1 cellular context compared by ENCODE assay signal in the genomic region with DNA sequence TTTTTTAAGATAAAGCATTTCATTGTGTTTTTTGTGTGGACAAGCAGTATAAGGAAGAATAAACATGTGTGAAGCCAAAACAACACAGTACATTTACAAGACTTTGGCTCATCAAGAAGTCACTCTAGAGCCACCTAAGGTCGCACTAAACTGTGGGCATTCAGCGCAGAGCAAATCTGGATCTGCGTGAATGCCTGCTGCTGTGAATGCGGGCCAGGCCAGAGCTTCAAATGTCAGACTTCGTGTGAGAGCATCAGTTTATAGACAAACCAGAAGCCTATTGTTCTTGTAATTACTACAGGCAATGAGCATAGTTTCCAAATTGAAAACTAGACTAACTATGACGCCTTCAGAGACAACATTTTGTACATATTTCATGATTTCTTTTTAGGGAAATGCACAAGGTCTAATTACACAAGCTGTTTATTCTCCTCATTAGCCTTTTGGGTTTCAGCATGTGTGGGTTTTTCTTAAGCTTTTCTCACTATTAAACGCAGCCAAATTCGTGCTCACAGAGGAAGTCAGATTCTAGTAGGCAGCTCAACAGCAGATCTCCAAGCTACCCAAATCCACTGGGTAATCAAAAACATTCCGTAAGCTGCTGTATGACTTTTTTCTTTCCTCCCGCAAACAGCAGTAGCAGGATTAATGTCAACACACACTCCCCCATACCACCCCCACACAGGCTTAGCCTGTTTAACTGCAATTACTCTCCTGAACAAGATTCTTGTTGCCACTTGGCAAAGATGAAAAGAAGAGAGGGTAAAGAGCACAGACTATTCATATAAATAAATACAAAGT.
TF ChIP-seq lines count a peak whose summit lies in the region.

No MANE protein-coding gene starts in this region.

TF ChIP-seq in WTC11, 78 proteins besides CTCF, POLR2A, EP300 and RAD21 (continued from another document):
- TF ChIP-seq, protein P1, sequence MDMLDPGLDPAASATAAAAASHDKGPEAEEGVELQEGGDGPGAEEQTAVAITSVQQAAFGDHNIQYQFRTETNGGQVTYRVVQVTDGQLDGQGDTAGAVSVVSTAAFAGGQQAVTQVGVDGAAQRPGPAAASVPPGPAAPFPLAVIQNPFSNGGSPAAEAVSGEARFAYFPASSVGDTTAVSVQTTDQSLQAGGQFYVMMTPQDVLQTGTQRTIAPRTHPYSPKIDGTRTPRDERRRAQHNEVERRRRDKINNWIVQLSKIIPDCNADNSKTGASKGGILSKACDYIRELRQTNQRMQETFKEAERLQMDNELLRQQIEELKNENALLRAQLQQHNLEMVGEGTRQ (CRISPR knock-in tag; IDR thresholded peaks at IDR 0.05): no peak
- TF ChIP-seq NFE2L1 (CRISPR knock-in tag; IDR thresholded peaks at IDR 0.05) (no peak), GTF2I (CRISPR knock-in tag; conservative IDR thresholded peaks at IDR 0.05) (no peak), FOXP1 (CRISPR knock-in tag; IDR thresholded peaks at IDR 0.05; ENCODE audit: borderline replicate concordance) (no peak), EMX1 (CRISPR knock-in tag; IDR thresholded peaks at IDR 0.05) (no peak), TCF7 (CRISPR knock-in tag; IDR thresholded peaks at IDR 0.05; ENCODE audit: low read depth) (no peak), MYBL2 (CRISPR knock-in tag; IDR thresholded peaks at IDR 0.05) (no peak), CREM (CRISPR knock-in tag; IDR thresholded peaks at IDR 0.05) (no peak)
- TF ChIP-seq, protein P2, sequence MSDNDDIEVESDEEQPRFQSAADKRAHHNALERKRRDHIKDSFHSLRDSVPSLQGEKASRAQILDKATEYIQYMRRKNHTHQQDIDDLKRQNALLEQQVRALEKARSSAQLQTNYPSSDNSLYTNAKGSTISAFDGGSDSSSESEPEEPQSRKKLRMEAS (CRISPR knock-in tag; IDR thresholded peaks at IDR 0.05): no peak
- TF ChIP-seq, protein P3, sequence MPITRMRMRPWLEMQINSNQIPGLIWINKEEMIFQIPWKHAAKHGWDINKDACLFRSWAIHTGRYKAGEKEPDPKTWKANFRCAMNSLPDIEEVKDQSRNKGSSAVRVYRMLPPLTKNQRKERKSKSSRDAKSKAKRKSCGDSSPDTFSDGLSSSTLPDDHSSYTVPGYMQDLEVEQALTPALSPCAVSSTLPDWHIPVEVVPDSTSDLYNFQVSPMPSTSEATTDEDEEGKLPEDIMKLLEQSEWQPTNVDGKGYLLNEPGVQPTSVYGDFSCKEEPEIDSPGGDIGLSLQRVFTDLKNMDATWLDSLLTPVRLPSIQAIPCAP (CRISPR knock-in tag; IDR thresholded peaks at IDR 0.05): no peak
- TF ChIP-seq, protein P4, sequence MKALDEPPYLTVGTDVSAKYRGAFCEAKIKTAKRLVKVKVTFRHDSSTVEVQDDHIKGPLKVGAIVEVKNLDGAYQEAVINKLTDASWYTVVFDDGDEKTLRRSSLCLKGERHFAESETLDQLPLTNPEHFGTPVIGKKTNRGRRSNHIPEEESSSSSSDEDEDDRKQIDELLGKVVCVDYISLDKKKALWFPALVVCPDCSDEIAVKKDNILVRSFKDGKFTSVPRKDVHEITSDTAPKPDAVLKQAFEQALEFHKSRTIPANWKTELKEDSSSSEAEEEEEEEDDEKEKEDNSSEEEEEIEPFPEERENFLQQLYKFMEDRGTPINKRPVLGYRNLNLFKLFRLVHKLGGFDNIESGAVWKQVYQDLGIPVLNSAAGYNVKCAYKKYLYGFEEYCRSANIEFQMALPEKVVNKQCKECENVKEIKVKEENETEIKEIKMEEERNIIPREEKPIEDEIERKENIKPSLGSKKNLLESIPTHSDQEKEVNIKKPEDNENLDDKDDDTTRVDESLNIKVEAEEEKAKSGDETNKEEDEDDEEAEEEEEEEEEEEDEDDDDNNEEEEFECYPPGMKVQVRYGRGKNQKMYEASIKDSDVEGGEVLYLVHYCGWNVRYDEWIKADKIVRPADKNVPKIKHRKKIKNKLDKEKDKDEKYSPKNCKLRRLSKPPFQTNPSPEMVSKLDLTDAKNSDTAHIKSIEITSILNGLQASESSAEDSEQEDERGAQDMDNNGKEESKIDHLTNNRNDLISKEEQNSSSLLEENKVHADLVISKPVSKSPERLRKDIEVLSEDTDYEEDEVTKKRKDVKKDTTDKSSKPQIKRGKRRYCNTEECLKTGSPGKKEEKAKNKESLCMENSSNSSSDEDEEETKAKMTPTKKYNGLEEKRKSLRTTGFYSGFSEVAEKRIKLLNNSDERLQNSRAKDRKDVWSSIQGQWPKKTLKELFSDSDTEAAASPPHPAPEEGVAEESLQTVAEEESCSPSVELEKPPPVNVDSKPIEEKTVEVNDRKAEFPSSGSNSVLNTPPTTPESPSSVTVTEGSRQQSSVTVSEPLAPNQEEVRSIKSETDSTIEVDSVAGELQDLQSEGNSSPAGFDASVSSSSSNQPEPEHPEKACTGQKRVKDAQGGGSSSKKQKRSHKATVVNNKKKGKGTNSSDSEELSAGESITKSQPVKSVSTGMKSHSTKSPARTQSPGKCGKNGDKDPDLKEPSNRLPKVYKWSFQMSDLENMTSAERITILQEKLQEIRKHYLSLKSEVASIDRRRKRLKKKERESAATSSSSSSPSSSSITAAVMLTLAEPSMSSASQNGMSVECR (CRISPR knock-in tag; IDR thresholded peaks at IDR 0.05; ENCODE audit: borderline replicate concordance): no peak
- TF ChIP-seq, protein P5, sequence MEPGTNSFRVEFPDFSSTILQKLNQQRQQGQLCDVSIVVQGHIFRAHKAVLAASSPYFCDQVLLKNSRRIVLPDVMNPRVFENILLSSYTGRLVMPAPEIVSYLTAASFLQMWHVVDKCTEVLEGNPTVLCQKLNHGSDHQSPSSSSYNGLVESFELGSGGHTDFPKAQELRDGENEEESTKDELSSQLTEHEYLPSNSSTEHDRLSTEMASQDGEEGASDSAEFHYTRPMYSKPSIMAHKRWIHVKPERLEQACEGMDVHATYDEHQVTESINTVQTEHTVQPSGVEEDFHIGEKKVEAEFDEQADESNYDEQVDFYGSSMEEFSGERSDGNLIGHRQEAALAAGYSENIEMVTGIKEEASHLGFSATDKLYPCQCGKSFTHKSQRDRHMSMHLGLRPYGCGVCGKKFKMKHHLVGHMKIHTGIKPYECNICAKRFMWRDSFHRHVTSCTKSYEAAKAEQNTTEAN (CRISPR knock-in tag; IDR thresholded peaks at IDR 0.05): no peak
- TF ChIP-seq, protein P6, sequence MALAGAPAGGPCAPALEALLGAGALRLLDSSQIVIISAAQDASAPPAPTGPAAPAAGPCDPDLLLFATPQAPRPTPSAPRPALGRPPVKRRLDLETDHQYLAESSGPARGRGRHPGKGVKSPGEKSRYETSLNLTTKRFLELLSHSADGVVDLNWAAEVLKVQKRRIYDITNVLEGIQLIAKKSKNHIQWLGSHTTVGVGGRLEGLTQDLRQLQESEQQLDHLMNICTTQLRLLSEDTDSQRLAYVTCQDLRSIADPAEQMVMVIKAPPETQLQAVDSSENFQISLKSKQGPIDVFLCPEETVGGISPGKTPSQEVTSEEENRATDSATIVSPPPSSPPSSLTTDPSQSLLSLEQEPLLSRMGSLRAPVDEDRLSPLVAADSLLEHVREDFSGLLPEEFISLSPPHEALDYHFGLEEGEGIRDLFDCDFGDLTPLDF (CRISPR knock-in tag; IDR thresholded peaks at IDR 0.05): no peak
- TF ChIP-seq, protein P7, sequence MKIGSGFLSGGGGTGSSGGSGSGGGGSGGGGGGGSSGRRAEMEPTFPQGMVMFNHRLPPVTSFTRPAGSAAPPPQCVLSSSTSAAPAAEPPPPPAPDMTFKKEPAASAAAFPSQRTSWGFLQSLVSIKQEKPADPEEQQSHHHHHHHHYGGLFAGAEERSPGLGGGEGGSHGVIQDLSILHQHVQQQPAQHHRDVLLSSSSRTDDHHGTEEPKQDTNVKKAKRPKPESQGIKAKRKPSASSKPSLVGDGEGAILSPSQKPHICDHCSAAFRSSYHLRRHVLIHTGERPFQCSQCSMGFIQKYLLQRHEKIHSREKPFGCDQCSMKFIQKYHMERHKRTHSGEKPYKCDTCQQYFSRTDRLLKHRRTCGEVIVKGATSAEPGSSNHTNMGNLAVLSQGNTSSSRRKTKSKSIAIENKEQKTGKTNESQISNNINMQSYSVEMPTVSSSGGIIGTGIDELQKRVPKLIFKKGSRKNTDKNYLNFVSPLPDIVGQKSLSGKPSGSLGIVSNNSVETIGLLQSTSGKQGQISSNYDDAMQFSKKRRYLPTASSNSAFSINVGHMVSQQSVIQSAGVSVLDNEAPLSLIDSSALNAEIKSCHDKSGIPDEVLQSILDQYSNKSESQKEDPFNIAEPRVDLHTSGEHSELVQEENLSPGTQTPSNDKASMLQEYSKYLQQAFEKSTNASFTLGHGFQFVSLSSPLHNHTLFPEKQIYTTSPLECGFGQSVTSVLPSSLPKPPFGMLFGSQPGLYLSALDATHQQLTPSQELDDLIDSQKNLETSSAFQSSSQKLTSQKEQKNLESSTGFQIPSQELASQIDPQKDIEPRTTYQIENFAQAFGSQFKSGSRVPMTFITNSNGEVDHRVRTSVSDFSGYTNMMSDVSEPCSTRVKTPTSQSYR (CRISPR knock-in tag; IDR thresholded peaks at IDR 0.05): no peak
TF ChIP-seq in WTC11: peak in this region for 0.
